Comparison of ENCODE assay signal across 1 cellular context in genomic region chr6:138230759-138231398, GRCh38.
A peak's percentile ranks its signal among the peaks of the same experiment; 100 is the strongest.
TF ChIP-seq lines count a peak whose summit lies in the region.

No MANE protein-coding gene starts in this region.

TF ChIP-seq in HepG2, 621 proteins besides CTCF, POLR2A, EP300 and RAD21:
- TF ChIP-seq ZNF547 (CRISPR knock-in tag; IDR thresholded peaks at IDR 0.05) (0 out of 2 replicates have a peak, but pooled peaks have one; percentile 39), ZZZ3 (CRISPR knock-in tag; IDR thresholded peaks at IDR 0.05; ENCODE audit: borderline replicate concordance) (no peak), ZSCAN9 (CRISPR knock-in tag; IDR thresholded peaks at IDR 0.05; ENCODE audit: borderline replicate concordance) (peak; percentile 19; the same call in 1 of the 2 replicates), NR2F1 (CRISPR knock-in tag; IDR thresholded peaks at IDR 0.05) (0 out of 4 replicates have a peak, but pooled peaks of 1 of the 2 experiments have one; percentile 12), ATF2 (CRISPR knock-in tag; IDR thresholded peaks at IDR 0.05) (no peak), SYNCRIP (IDR thresholded peaks at IDR 0.05; ENCODE audit: insufficient read depth, low read depth, low read length) (no peak), ERF (CRISPR knock-in tag; IDR thresholded peaks at IDR 0.05) (no peak), PLRG1 (conservative IDR thresholded peaks at IDR 0.05) (no peak), SIX1 (CRISPR knock-in tag; IDR thresholded peaks at IDR 0.05; ENCODE audit: borderline replicate concordance) (no peak), ZNF333 (CRISPR knock-in tag; IDR thresholded peaks at IDR 0.05; ENCODE audit: borderline replicate concordance) (no peak), KMT2A (CRISPR knock-in tag; IDR thresholded peaks at IDR 0.05) (no peak), CAMTA2 (CRISPR knock-in tag; IDR thresholded peaks at IDR 0.05; ENCODE audit: borderline replicate concordance) (no peak), SALL1 (CRISPR knock-in tag; IDR thresholded peaks at IDR 0.05) (no peak)
